Comparison of ENCODE assay signal across 18 cellular contexts in genomic region chr15:92897620-92898019, GRCh38. TPM values are rescaled to one million over a fixed set of nuclear protein-coding genes. Genes with fewer than 3 reads are reported as not detected.
A peak's percentile ranks its signal among the peaks of the same experiment; 100 is the strongest.
DNase-seq lines count a peak whose midpoint lies in the region; ATAC-seq and TF ChIP-seq lines count a peak whose summit lies in the region.
"Had no signal": no experiment of that assay in that cellular context is flagged by ENCODE, and none has a peak within 500 bp of the region (broad histone marks: within the 10 kb centered on the region; RNA-seq: fewer than 3 reads in every experiment).

No MANE protein-coding gene starts in this region.

- H3K36me3 Mint-ChIP-seq in activated T-cell treated with anti-CD3 and anti-CD28 coated beads, Interleukin-2, amount 50 U/mL, for 72 hours (ENCODE audit: insufficient read depth in 2 of 2), result peaks cover 19 to 77% of the 10 kb centered on the region in 2 donors
- H3K36me3 Mint-ChIP-seq in WTC11, result peaks cover 70% of the 10 kb centered on the region
- H3K36me3 Mint-ChIP-seq in endothelial cell (ENCODE audit: low read depth, unreplicated experiment), result peaks cover 38% of the 10 kb centered on the region

- no peak for TF ChIP-seq CTCF in WTC11 (IDR thresholded peaks at IDR 0.05)
- no peak for TF ChIP-seq CTCF in endothelial cell (IDR thresholded peaks at IDR 0.05; ENCODE audit: unreplicated experiment)
- no peak for TF ChIP-seq CTCF in smooth muscle cell (IDR thresholded peaks at IDR 0.05; ENCODE audit: borderline replicate concordance, insufficient read depth, poor library complexity, severe bottlenecking)

- H3K9ac ChIP-seq in smooth muscle cell (ENCODE audit: low read depth), result no peak overlapping the region

- H3K27me3 Mint-ChIP-seq in activated T-cell treated with anti-CD3 and anti-CD28 coated beads, Interleukin-2, amount 50 U/mL, for 72 hours (ENCODE audit: low read depth), result no peaks in the 10 kb centered on the region
- no peaks in the 10 kb centered on the region for H3K27me3 Mint-ChIP-seq in WTC11 (ENCODE audit: low read depth)
- peaks cover 2% of the 10 kb centered on the region for H3K27me3 Mint-ChIP-seq in endothelial cell (ENCODE audit: unreplicated experiment)

- no peaks in the 10 kb centered on the region for H3K27me3 ChIP-seq in smooth muscle cell (ENCODE audit: low read depth)
- H3K27me3 ChIP-seq: upper lobe of right lung had no signal

- no peak overlapping the region for H3K4me3 ChIP-seq in smooth muscle cell
- H3K4me3 ChIP-seq: coronary artery, upper lobe of right lung had no signal

- peaks cover 3 to 7% of the 10 kb centered on the region in 2 donors for H3K9me3 Mint-ChIP-seq in activated T-cell treated with anti-CD3 and anti-CD28 coated beads, Interleukin-2, amount 50 U/mL, for 72 hours
- H3K9me3 Mint-ChIP-seq in WTC11 (peaks cover 8% of the 10 kb centered on the region), endothelial cell (ENCODE audit: unreplicated experiment) (no peaks in the 10 kb centered on the region)

- peaks cover 25% of the 10 kb centered on the region for H4K20me1 ChIP-seq in smooth muscle cell (ENCODE audit: low read depth)

- no peak overlapping the region for H2AFZ ChIP-seq in smooth muscle cell (ENCODE audit: low read depth)

- WGBS in smooth muscle cell (ENCODE audit: low lambda C conversion rate), result 95% methylated on average over 1 of the region's 1 CpG

- peak overlapping the region; percentile 98 for H3K27ac Mint-ChIP-seq in activated T-cell treated with anti-CD3 and anti-CD28 coated beads, Interleukin-2, amount 50 U/mL, for 72 hours
- H3K27ac Mint-ChIP-seq in WTC11, result peak overlapping the region; percentile 74
- peak overlapping the region; percentile 70 for H3K27ac Mint-ChIP-seq in endothelial cell (ENCODE audit: unreplicated experiment)

- peak overlapping the region; percentile 100 for H3K27ac ChIP-seq in smooth muscle cell (ENCODE audit: low read depth)
- H3K27ac ChIP-seq: upper lobe of right lung had no signal

- H3K79me2 ChIP-seq in smooth muscle cell (ENCODE audit: low read depth), result peaks cover 98% of the 10 kb centered on the region

- peaks cover 70% of the 10 kb centered on the region for H3K4me1 Mint-ChIP-seq in activated T-cell treated with anti-CD3 and anti-CD28 coated beads, Interleukin-2, amount 50 U/mL, for 72 hours (ENCODE audit: low read depth)
- H3K4me1 Mint-ChIP-seq in WTC11, result peaks cover 3% of the 10 kb centered on the region
- no peaks in the 10 kb centered on the region for H3K4me1 Mint-ChIP-seq in endothelial cell (ENCODE audit: unreplicated experiment)

- no peak overlapping the region for H3K4me2 ChIP-seq in smooth muscle cell

- POLR2A ChIA-PET in WTC11 (lab: Charles Lee), result interaction anchor here (0.7 to 4.6 kb wide), 2 partner anchors 14 to 16 kb away, joined by 9 to 15 read pairs; no protein-coding TSS in a partner anchor

- peaks cover 4% of the 10 kb centered on the region for H3K4me1 ChIP-seq in smooth muscle cell (ENCODE audit: low read depth)

- peaks cover 9% of the 10 kb centered on the region for H3K36me3 ChIP-seq in smooth muscle cell (ENCODE audit: low read depth)

- H3F3A ChIP-seq in smooth muscle cell (ENCODE audit: low read depth), result peaks cover 52% of the 10 kb centered on the region

- ATAC-seq in activated T-cell treated with anti-CD3 and anti-CD28 coated beads, Interleukin-2, amount 50 U/mL, for 72 hours (replicated peaks in 1 of 2), result no peak
- ATAC-seq in WTC11, result no peak
- ATAC-seq in GM18517 (IDR thresholded peaks at IDR 0.05; ENCODE audit: unreplicated experiment), result no peak
- ATAC-seq: stimulated activated effector memory CD8-positive, alpha-beta T cell treated with anti-CD3 and anti-CD28 coated beads, Interleukin-12 subunit alpha, Interleukin-12 subunit beta, amount 100 ng/mL, for 72 hours; upper lobe of right lung had no signal

- DNase-seq in activated T-cell treated with anti-CD3 and anti-CD28 coated beads, Interleukin-2, amount 50 U/mL, for 72 hours, result no peak
- no peak for DNase-seq in activated T-cell treated with anti-CD3 and anti-CD28 coated beads for 4 hours
- no peak for DNase-seq in WTC11 (ENCODE audit: low spot score)
- no peak for DNase-seq in endothelial cell (ENCODE audit: low spot score)
- no peak for DNase-seq in smooth muscle cell (lab: John Stamatoyannopoulos, UW; ENCODE audit: unreplicated experiment)
- no peak for DNase-seq in COLO829 (ENCODE audit: low spot score)
- DNase-seq in RKO (ENCODE audit: low spot score), result no peak
- DNase-seq: anterior cingulate cortex, HCEC 1CT, head of caudate nucleus, mesendoderm, NCI-H2029, NCI-H510A treated with DMSO at 0.1 percent for 48 hours, SW 1271, upper lobe of right lung had no signal

- H3K4me3 Mint-ChIP-seq in activated T-cell treated with anti-CD3 and anti-CD28 coated beads, Interleukin-2, amount 50 U/mL, for 72 hours, result peak overlapping the region; percentile 59 to 85
- H3K4me3 Mint-ChIP-seq in WTC11 (no peak overlapping the region), endothelial cell (ENCODE audit: unreplicated experiment) (peak overlapping the region; percentile 51)

- no peaks in the 10 kb centered on the region for H3K9me3 ChIP-seq in smooth muscle cell (replicated peaks; ENCODE audit: low read depth)
- H3K9me3 ChIP-seq: upper lobe of right lung had no signal

- CTCF ChIA-PET in WTC11 (lab: Charles Lee), result interaction anchor here (0.6 to 1.4 kb wide), 3 partner anchors 88 to 567 kb away, joined by 3 to 4 read pairs (median 4); no protein-coding TSS in a partner anchor

TF ChIP-seq in WTC11, 78 proteins besides CTCF, POLR2A, EP300 and RAD21 (continues in another document):
- TF ChIP-seq AFF4 (CRISPR knock-in tag; IDR thresholded peaks at IDR 0.05; ENCODE audit: borderline replicate concordance), result no peak
- no peak for TF ChIP-seq GTF2I (CRISPR knock-in tag; conservative IDR thresholded peaks at IDR 0.05)
- TF ChIP-seq ARID4B (CRISPR knock-in tag; IDR thresholded peaks at IDR 0.05; ENCODE audit: borderline replicate concordance), result no peak
- TF ChIP-seq SP1 (CRISPR knock-in tag; conservative IDR thresholded peaks at IDR 0.05), result no peak
- TF ChIP-seq ZBTB21 (CRISPR knock-in tag; IDR thresholded peaks at IDR 0.05; ENCODE audit: borderline replicate concordance), result no peak
- TF ChIP-seq SOX15 (CRISPR knock-in tag; IDR thresholded peaks at IDR 0.05), result no peak
- no peak for TF ChIP-seq ZNF423 (CRISPR knock-in tag; IDR thresholded peaks at IDR 0.05)
- no peak for TF ChIP-seq JAZF1 (CRISPR knock-in tag; IDR thresholded peaks at IDR 0.05)

RNA-seq across cellular contexts. Expression of gene CHD2, which starts 2.5 kb away (rescaled TPM):
- total RNA-seq in activated T-cell treated with anti-CD3 and anti-CD28 coated beads, Interleukin-2, amount 50 U/mL, for 72 hours, result 100 to 1,000 TPM; 208 to 246 TPM
- total RNA-seq in WTC11 (2021) (75.8 to 101 TPM (median 87.6 TPM) in 3 replicates), endothelial cell (ENCODE audit: unreplicated experiment) (96.3 TPM), smooth muscle cell (99.2 and 132 TPM in 2 replicates)
- polyA plus RNA-seq in smooth muscle cell, result 64.4 and 81.6 TPM in 2 replicates
